Comparison of ENCODE assay signal across 8 cellular contexts in genomic region chr15:78507831-78508160, GRCh38. TPM values are rescaled to one million over a fixed set of nuclear protein-coding genes. Genes with fewer than 3 reads are reported as not detected.
A peak's percentile ranks its signal among the peaks of the same experiment; 100 is the strongest.
DNase-seq lines count a peak whose midpoint lies in the region; ATAC-seq and TF ChIP-seq lines count a peak whose summit lies in the region.

No MANE protein-coding gene starts in this region.

- DNase-seq in activated T-helper 1 cell treated with anti-CD3 and anti-CD28 coated beads, Interleukin-12 subunit alpha, Interleukin-12 subunit beta, Interleukin-2, Interleukin-4 antibody, amounts not matched to agents 30 ng/mL and 10 ng/mL and 1 ng/mL, durations not matched to agents 14 hours and 24 hours and 36 hours (ENCODE audit: low spot score): no peak
- DNase-seq in iPS DF 6.9 (ENCODE audit: low read depth, low spot score): no peak
- no peak for DNase-seq in smooth muscle cell (lab: John Stamatoyannopoulos, UW; ENCODE audit: unreplicated experiment)
- no peak for DNase-seq in NCI-H2029 (lab: John Stamatoyannopoulos, UW)
- no peak for DNase-seq in NCI-H1048 (lab: John Stamatoyannopoulos, UW)
- no peak for DNase-seq in mesenteric fat pad (ENCODE audit: low spot score)

- H4K20me1 ChIP-seq in smooth muscle cell (ENCODE audit: low read depth): no peaks in the 10 kb centered on the region

- no CpG with 5 or more reads among the region's 13 CpGs for WGBS in iPS DF 6.9 (ENCODE audit: insufficient coverage, insufficient read length)
- under 1% methylated on average over 13 of the region's 13 CpGs for WGBS in smooth muscle cell (ENCODE audit: low lambda C conversion rate)

- TF ChIP-seq CTCF in smooth muscle cell (IDR thresholded peaks at IDR 0.05; ENCODE audit: borderline replicate concordance, insufficient read depth, poor library complexity, severe bottlenecking): no peak

- no peak overlapping the region for H3K27ac ChIP-seq in iPS DF 6.9 (ENCODE audit: low read length)
- no peak overlapping the region for H3K27ac ChIP-seq in smooth muscle cell (ENCODE audit: low read depth)

- H3K36me3 Mint-ChIP-seq in activated T-helper 1 cell treated with anti-CD3 and anti-CD28 coated beads, Interleukin-12 subunit alpha, Interleukin-12 subunit beta, Interleukin-2, Interleukin-4 antibody, amounts not matched to agents 30 ng/mL and 10 ng/mL and 1 ng/mL, durations not matched to agents 14 hours and 24 hours and 36 hours (ENCODE audit: low read depth): no peaks in the 10 kb centered on the region

- H2AFZ ChIP-seq in smooth muscle cell (ENCODE audit: low read depth): peak overlapping the region; percentile 76

- H3K4me3 Mint-ChIP-seq in activated T-helper 1 cell treated with anti-CD3 and anti-CD28 coated beads, Interleukin-12 subunit alpha, Interleukin-12 subunit beta, Interleukin-2, Interleukin-4 antibody, amounts not matched to agents 30 ng/mL and 10 ng/mL and 1 ng/mL, durations not matched to agents 14 hours and 24 hours and 36 hours: peak overlapping the region; percentile 85

- peak overlapping the region; percentile 87 for H3K4me2 ChIP-seq in smooth muscle cell

- no peaks in the 10 kb centered on the region for H3K9me3 ChIP-seq in iPS DF 6.9 (ENCODE audit: control insufficient read depth, insufficient read depth, low read length)
- no peaks in the 10 kb centered on the region for H3K9me3 ChIP-seq in smooth muscle cell (replicated peaks; ENCODE audit: low read depth)

- no peaks in the 10 kb centered on the region for H3K4me1 ChIP-seq in iPS DF 6.9 (ENCODE audit: control insufficient read depth, insufficient read depth, low read length)
- no peaks in the 10 kb centered on the region for H3K4me1 ChIP-seq in smooth muscle cell (ENCODE audit: low read depth)

- no peaks in the 10 kb centered on the region; the same call in 1 of the 2 replicates for H3K27me3 ChIP-seq in iPS DF 6.9 (ENCODE audit: control insufficient read depth, insufficient read depth, low read length)
- H3K27me3 ChIP-seq in smooth muscle cell (ENCODE audit: low read depth): peaks cover 3% of the 10 kb centered on the region

- no peak overlapping the region for H3K27ac Mint-ChIP-seq in activated T-helper 1 cell treated with anti-CD3 and anti-CD28 coated beads, Interleukin-12 subunit alpha, Interleukin-12 subunit beta, Interleukin-2, Interleukin-4 antibody, amounts not matched to agents 30 ng/mL and 10 ng/mL and 1 ng/mL, durations not matched to agents 14 hours and 24 hours and 36 hours

- ATAC-seq in GM19025 (IDR thresholded peaks at IDR 0.05; ENCODE audit: low read depth, unreplicated experiment) (peak; percentile 22), HG03025 (IDR thresholded peaks at IDR 0.05; ENCODE audit: low FRiP score, unreplicated experiment) (peak; percentile 23)

- H3K79me2 ChIP-seq in smooth muscle cell (ENCODE audit: low read depth): no peaks in the 10 kb centered on the region

- no peaks in the 10 kb centered on the region for H3K36me3 ChIP-seq in iPS DF 6.9 (ENCODE audit: control insufficient read depth, insufficient read depth, low read length)
- H3K36me3 ChIP-seq in smooth muscle cell (ENCODE audit: low read depth): no peaks in the 10 kb centered on the region

- H3K9me3 Mint-ChIP-seq in activated T-helper 1 cell treated with anti-CD3 and anti-CD28 coated beads, Interleukin-12 subunit alpha, Interleukin-12 subunit beta, Interleukin-2, Interleukin-4 antibody, amounts not matched to agents 30 ng/mL and 10 ng/mL and 1 ng/mL, durations not matched to agents 14 hours and 24 hours and 36 hours: no peaks in the 10 kb centered on the region

- intact Hi-C loops in activated T-helper 1 cell treated with anti-CD3 and anti-CD28 coated beads, Interleukin-12 subunit alpha, Interleukin-12 subunit beta, Interleukin-2, Interleukin-4 antibody, amounts not matched to agents 30 ng/mL and 10 ng/mL and 1 ng/mL, durations not matched to agents 14 hours and 24 hours and 36 hours (cut with micrococcal nuclease): loop anchor here (1.0 to 2.0 kb wide), 3 partner anchors 33 to 70 kb away; partner anchors contain the start of genes CHRNA5 and PSMA4

- H3K4me1 Mint-ChIP-seq in activated T-helper 1 cell treated with anti-CD3 and anti-CD28 coated beads, Interleukin-12 subunit alpha, Interleukin-12 subunit beta, Interleukin-2, Interleukin-4 antibody, amounts not matched to agents 30 ng/mL and 10 ng/mL and 1 ng/mL, durations not matched to agents 14 hours and 24 hours and 36 hours (ENCODE audit: low read depth): peaks cover 31% of the 10 kb centered on the region

- H3K27me3 Mint-ChIP-seq in activated T-helper 1 cell treated with anti-CD3 and anti-CD28 coated beads, Interleukin-12 subunit alpha, Interleukin-12 subunit beta, Interleukin-2, Interleukin-4 antibody, amounts not matched to agents 30 ng/mL and 10 ng/mL and 1 ng/mL, durations not matched to agents 14 hours and 24 hours and 36 hours (ENCODE audit: insufficient read depth): peaks cover 9% of the 10 kb centered on the region

- peaks cover 4% of the 10 kb centered on the region for H3F3A ChIP-seq in smooth muscle cell (ENCODE audit: low read depth)

- H3K4me3 ChIP-seq in iPS DF 6.9 (ENCODE audit: low read length) (peak overlapping the region; percentile 71; the same call in 1 of the 2 replicates), smooth muscle cell (peak overlapping the region; percentile 61)

- no peak overlapping the region for H3K9ac ChIP-seq in smooth muscle cell (ENCODE audit: low read depth)

RNA-seq across cellular contexts. Expression of gene HYKK, which starts 0.4 kb away (rescaled TPM):
- total RNA-seq in activated T-helper 1 cell treated with anti-CD3 and anti-CD28 coated beads, Interleukin-12 subunit alpha, Interleukin-12 subunit beta, Interleukin-2, Interleukin-4 antibody, amounts not matched to agents 30 ng/mL and 10 ng/mL and 1 ng/mL, durations not matched to agents 14 hours and 24 hours and 36 hours: 1.2 and 1.4 TPM in 2 replicates
- total RNA-seq in smooth muscle cell: 0.54 and 1.7 TPM in 2 replicates
- 2.1 and 2.4 TPM in 2 replicates for polyA plus RNA-seq in smooth muscle cell
- total RNA-seq in mesenteric fat pad: 4.1 TPM

RNA-seq across cellular contexts. Expression of gene PSMA4, which starts 32.4 kb away (rescaled TPM):
- 317 and 318 TPM in 2 replicates for total RNA-seq in activated T-helper 1 cell treated with anti-CD3 and anti-CD28 coated beads, Interleukin-12 subunit alpha, Interleukin-12 subunit beta, Interleukin-2, Interleukin-4 antibody, amounts not matched to agents 30 ng/mL and 10 ng/mL and 1 ng/mL, durations not matched to agents 14 hours and 24 hours and 36 hours
- 198 and 218 TPM in 2 replicates for total RNA-seq in smooth muscle cell
- 231 and 245 TPM in 2 replicates for polyA plus RNA-seq in smooth muscle cell
- total RNA-seq in mesenteric fat pad: 137 TPM

RNA-seq across cellular contexts. Expression of gene CHRNA5, which starts 57.5 kb away (rescaled TPM):
- total RNA-seq in activated T-helper 1 cell treated with anti-CD3 and anti-CD28 coated beads, Interleukin-12 subunit alpha, Interleukin-12 subunit beta, Interleukin-2, Interleukin-4 antibody, amounts not matched to agents 30 ng/mL and 10 ng/mL and 1 ng/mL, durations not matched to agents 14 hours and 24 hours and 36 hours: 6.4 and 10.3 TPM in 2 replicates
- total RNA-seq in smooth muscle cell (0.85 and 3.7 TPM in 2 replicates), mesenteric fat pad (1.7 TPM)
- 0.85 and 2.4 TPM in 2 replicates for polyA plus RNA-seq in smooth muscle cell
